Comparison of ENCODE assay signal across 8 cellular contexts in the genomic region with DNA sequence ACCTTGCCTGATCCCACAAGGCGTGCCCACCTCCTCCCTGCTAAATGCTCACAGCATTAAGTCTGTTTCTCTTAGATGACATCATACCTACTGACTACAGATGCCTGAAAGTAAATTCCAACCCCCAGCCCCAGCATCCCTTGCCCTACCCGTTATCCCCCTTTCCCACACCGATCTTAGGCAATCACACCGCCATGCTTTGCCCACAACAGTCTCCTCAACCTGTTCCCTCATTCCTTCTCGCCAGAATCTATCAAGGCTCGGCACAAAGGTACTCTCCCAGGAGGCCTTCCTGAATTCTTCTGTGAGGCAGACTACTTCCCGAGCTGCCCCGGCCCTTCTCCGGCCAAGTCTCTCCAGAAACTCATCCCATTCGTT. TPM values are rescaled to one million over a fixed set of nuclear protein-coding genes. Genes with fewer than 3 reads are reported as not detected.
A peak's percentile ranks its signal among the peaks of the same experiment; 100 is the strongest.
DNase-seq lines count a peak whose midpoint lies in the region; ATAC-seq and TF ChIP-seq lines count a peak whose summit lies in the region.

No MANE protein-coding gene starts in this region.

- no peaks in the 10 kb centered on the region for H3K27me3 Mint-ChIP-seq in CD4-positive, CD25-positive, alpha-beta regulatory T cell

- H3K27ac Mint-ChIP-seq in CD4-positive, CD25-positive, alpha-beta regulatory T cell: peak overlapping the region; percentile 91 to 95 (median 93)

- TF ChIP-seq CTCF in body of pancreas (IDR thresholded peaks at IDR 0.05) (no peak), liver (IDR thresholded peaks at IDR 0.05; ENCODE audit: low read depth, low read length, missing input control) (no peak), transverse colon (IDR thresholded peaks at IDR 0.05) (no peak)

- no peak for TF ChIP-seq POLR2A in body of pancreas (IDR thresholded peaks at IDR 0.05)
- TF ChIP-seq POLR2A in transverse colon (IDR thresholded peaks at IDR 0.05): no peak

- in situ Hi-C loops in transverse colon (cut with MboI; ENCODE audit: low pct_ligation_motif_present in 1 of 4, low pct_unique_long_range_greater_than_20kb in 1 of 4, low sequenced_read_pairs in 3 of 4): no loop called here

- intact Hi-C loops in body of pancreas (cut with DNase I) (no loop called here), transverse colon (cut with DNase I; ENCODE audit: low total_unique reads) (no loop called here)

- H3K4me3 Mint-ChIP-seq in CD4-positive, CD25-positive, alpha-beta regulatory T cell: peak overlapping the region; percentile 82 to 97 (median 90)

- no peak for ATAC-seq in CD4-positive, CD25-positive, alpha-beta regulatory T cell (ENCODE audit: low read depth in 2 of 2)
- ATAC-seq in body of pancreas (peak; percentile 4), HG02610 (IDR thresholded peaks at IDR 0.05; ENCODE audit: unreplicated experiment) (no peak)

- peaks cover 5% of the 10 kb centered on the region for H3K27me3 ChIP-seq in CD4-positive, CD25-positive, alpha-beta regulatory T cell (ENCODE audit: control insufficient read depth, insufficient read depth, low read length)
- H3K27me3 ChIP-seq in body of pancreas: no peaks in the 10 kb centered on the region
- no peaks in the 10 kb centered on the region for H3K27me3 ChIP-seq in liver (ENCODE audit: control insufficient read depth in 4 of 4, insufficient read depth in 4 of 4, low read length in 3 of 4)
- peaks cover 4% of the 10 kb centered on the region for H3K27me3 ChIP-seq in transverse colon

- WGBS in body of pancreas, 2 donors: 13 to 16% methylated on average over 7 to 10 of the region's 10 CpGs
- 13% methylated on average over 10 of the region's 10 CpGs for WGBS in liver
- WGBS in transverse colon (ENCODE audit: low coverage in 1 of 2), 2 donors: 0 to 15% methylated on average over 4 to 10 of the region's 10 CpGs

- no peak for TF ChIP-seq RAD21 in liver (IDR thresholded peaks at IDR 0.05)

- H3K4me1 ChIP-seq in CD4-positive, CD25-positive, alpha-beta regulatory T cell (ENCODE audit: control insufficient read depth, insufficient read depth, low read length, poor library complexity, severe bottlenecking): peaks cover 38% of the 10 kb centered on the region
- H3K4me1 ChIP-seq in body of pancreas (peaks cover 41% of the 10 kb centered on the region), liver (ENCODE audit: control insufficient read depth in 4 of 4, insufficient read depth in 4 of 4, low read length in 3 of 4) (peaks cover 5 to 40% (median 32%) of the 10 kb centered on the region in 4 donors), transverse colon (peaks cover 25 to 36% (median 27%) of the 10 kb centered on the region in 4 donors)

- peak overlapping the region; percentile 70 for H3K27ac ChIP-seq in CD4-positive, CD25-positive, alpha-beta regulatory T cell (ENCODE audit: insufficient read depth, low read length, poor library complexity, severe bottlenecking)
- H3K27ac ChIP-seq in body of pancreas: peak overlapping the region; percentile 74 to 98 (median 88)
- H3K27ac ChIP-seq in liver (ENCODE audit: low read depth in 1 of 2, low read length in 2 of 2): peak overlapping the region; percentile 92 to 94
- peak overlapping the region; percentile 86 to 97 (median 91) for H3K27ac ChIP-seq in transverse colon

- DNase-seq in CD4-positive, CD25-positive, alpha-beta regulatory T cell: peak in 1 of 3 donors; percentile 15
- DNase-seq in HuH-7.5 (ENCODE audit: low spot score) (peak; percentile 53), body of pancreas (no peak), transverse colon (no peak), NCI-H524 (lab: John Stamatoyannopoulos, UW) (no peak), DMS114 treated with DMSO at 0.1 percent for 48 hours (lab: John Stamatoyannopoulos, UW; ENCODE audit: unreplicated experiment) (no peak)

- no peak for TF ChIP-seq EP300 in transverse colon (IDR thresholded peaks at IDR 0.05; ENCODE audit: low read depth)

- H3K36me3 ChIP-seq in CD4-positive, CD25-positive, alpha-beta regulatory T cell (ENCODE audit: control insufficient read depth, insufficient read depth, low read length): peaks cover 23% of the 10 kb centered on the region
- H3K36me3 ChIP-seq in body of pancreas (replicated peaks in 1 of 2; ENCODE audit: insufficient read depth in 1 of 2, low read depth in 2 of 2): peaks cover 0 to 5% of the 10 kb centered on the region in 2 donors
- H3K36me3 ChIP-seq in liver (ENCODE audit: control insufficient read depth in 4 of 4, insufficient read depth in 3 of 4, low read depth in 1 of 4, low read length in 3 of 4): peaks cover 0 to 20% (median 18%) of the 10 kb centered on the region in 4 donors
- H3K36me3 ChIP-seq in transverse colon: peaks cover 0 to 2% (median under 1%) of the 10 kb centered on the region in 4 donors

- H3K4me3 ChIP-seq in CD4-positive, CD25-positive, alpha-beta regulatory T cell (ENCODE audit: low read depth, low read length): peak overlapping the region; percentile 81
- peak overlapping the region; percentile 36 to 82 for H3K4me3 ChIP-seq in body of pancreas
- H3K4me3 ChIP-seq in liver (ENCODE audit: low read depth in 1 of 3, low read length in 3 of 3): peak overlapping the region; percentile 92 to 99 (median 94)
- H3K4me3 ChIP-seq in transverse colon: peak overlapping the region; percentile 72 to 96 (median 76)

- no peaks in the 10 kb centered on the region for H3K9me3 ChIP-seq in CD4-positive, CD25-positive, alpha-beta regulatory T cell (ENCODE audit: control insufficient read depth in 2 of 2, low read length in 2 of 2)
- H3K9me3 ChIP-seq in body of pancreas (no peaks in the 10 kb centered on the region), liver (ENCODE audit: control insufficient read depth in 4 of 4, low read length in 3 of 4) (no peaks in the 10 kb centered on the region), transverse colon (no peaks in the 10 kb centered on the region)

- H3K9me3 Mint-ChIP-seq in CD4-positive, CD25-positive, alpha-beta regulatory T cell: no peaks in the 10 kb centered on the region

- peak overlapping the region; percentile 67 to 85 for H3K9ac ChIP-seq in liver (ENCODE audit: low read depth in 1 of 2, low read length in 2 of 2)

- H3K4me1 Mint-ChIP-seq in CD4-positive, CD25-positive, alpha-beta regulatory T cell: peaks cover 25 to 48% (median 40%) of the 10 kb centered on the region in 4 donors

- H3K36me3 Mint-ChIP-seq in CD4-positive, CD25-positive, alpha-beta regulatory T cell: peaks cover 23% of the 10 kb centered on the region

TF ChIP-seq in liver, 16 proteins besides CTCF, POLR2A, EP300 and RAD21:
- TF ChIP-seq EGR1 (IDR thresholded peaks at IDR 0.05; ENCODE audit: low read depth in 2 of 2) (no peak), YY1 (IDR thresholded peaks at IDR 0.05) (peak; percentile 20)

RNA-seq across cellular contexts. Expression of gene SEC61A1, which starts 0.8 kb away (rescaled TPM):
- 127 TPM for total RNA-seq in CD4-positive, CD25-positive, alpha-beta regulatory T cell
- polyA plus RNA-seq in CD4-positive, CD25-positive, alpha-beta regulatory T cell: 100 to 1,000 TPM; 112 to 125 (median 125) TPM
- total RNA-seq in body of pancreas (100 to 1,000 TPM; 168 to 207 TPM), liver (100 to 1,000 TPM in 1 of 2 donors, 10 to 100 TPM in 1; 80.4 to 295 TPM), transverse colon (100 to 1,000 TPM in 3 of 4 donors, 10 to 100 TPM in 1; 86.6 to 116 (median 115) TPM)
- 100 to 1,000 TPM in 1 of 2 donors, 10 to 100 TPM in 1; 90.8 to 203 TPM for polyA plus RNA-seq in liver
